4 cellular contexts compared by ENCODE assay signal in genomic region chr3:125936891-125937290, GRCh38. TPM values are rescaled to one million over a fixed set of nuclear protein-coding genes. Genes with fewer than 3 reads are reported as not detected.
"Had no signal": no experiment of that assay in that cellular context is flagged by ENCODE, and none has a peak within 500 bp of the region (broad histone marks: within the 10 kb centered on the region; RNA-seq: fewer than 3 reads in every experiment).

No MANE protein-coding gene starts in this region.

RNA-seq across cellular contexts. Expression of gene ROPN1B, which starts 32.1 kb away (rescaled TPM):
- total RNA-seq: HT1080, NCI-H460, T-cell had no signal
- polyA plus RNA-seq: SK-N-SH had no signal
